In the genomic region with DNA sequence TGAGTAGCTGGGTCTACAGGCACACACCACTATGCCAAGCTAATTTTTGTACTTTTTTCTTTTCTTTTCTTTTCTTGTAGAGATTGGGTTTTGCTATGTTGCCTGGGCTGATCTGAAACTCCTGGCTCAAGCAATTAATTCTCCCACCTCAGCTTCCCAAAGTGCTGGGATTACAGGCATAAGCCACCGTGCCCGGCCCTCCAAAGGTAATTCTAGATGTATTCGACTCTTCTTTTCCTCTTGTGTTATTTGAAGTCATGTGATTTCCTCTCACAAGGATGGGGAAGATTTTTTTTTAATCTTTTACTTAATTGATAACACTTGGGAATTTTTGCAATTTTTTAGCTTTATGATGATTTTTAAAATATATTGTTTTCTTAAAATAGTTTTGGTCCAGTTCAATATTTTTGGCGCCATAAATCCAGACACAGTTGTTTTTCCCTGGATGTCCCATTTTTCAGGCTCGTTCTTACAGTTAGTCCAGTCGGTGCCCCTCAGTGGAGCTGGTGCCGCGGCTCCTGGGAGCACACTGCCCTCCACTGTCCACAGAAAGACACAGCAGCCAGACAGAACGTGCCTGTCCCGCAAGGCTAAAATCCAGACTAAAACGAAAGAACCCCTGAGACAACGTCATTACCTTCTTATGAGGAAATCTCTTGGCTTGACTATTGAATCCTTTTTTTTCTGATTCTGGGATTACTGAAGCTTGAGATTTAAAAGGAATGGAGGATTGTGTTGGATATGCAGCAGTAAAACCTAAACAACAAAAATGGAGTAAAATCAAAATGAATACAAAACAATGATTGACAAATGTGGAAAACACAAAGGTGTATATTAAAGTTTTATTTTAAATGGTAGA, we compare ENCODE assay signal across 8 cellular contexts. TPM values are rescaled to one million over a fixed set of nuclear protein-coding genes. Genes with fewer than 3 reads are reported as not detected.
DNase-seq lines count a peak whose midpoint lies in the region; ATAC-seq and TF ChIP-seq lines count a peak whose summit lies in the region.

No MANE protein-coding gene starts in this region.

- 9% methylated on average over 12 of the region's 12 CpGs for WGBS in suprapubic skin

- TF ChIP-seq POLR2A in suprapubic skin (IDR thresholded peaks at IDR 0.05) = no peak

- peak overlapping the region; percentile 40 for H3K27ac Mint-ChIP-seq in nephron progenitor cell

- H3K4me1 Mint-ChIP-seq in nephron progenitor cell = peaks cover 17% of the 10 kb centered on the region

- no peaks in the 10 kb centered on the region for H3K9me3 Mint-ChIP-seq in nephron progenitor cell

- H3K9me3 ChIP-seq in RWPE2 (ENCODE audit: severe bottlenecking) = no peaks in the 10 kb centered on the region
- H3K9me3 ChIP-seq in suprapubic skin = no peaks in the 10 kb centered on the region

- ATAC-seq in RWPE2 (ENCODE audit: low read depth) = peak; percentile 66

- TF ChIP-seq CTCF in RWPE2 (IDR thresholded peaks at IDR 0.05; ENCODE audit: poor library complexity, severe bottlenecking) (peak; percentile 97), nephron progenitor cell (IDR thresholded peaks at IDR 0.05) (peak; percentile 93), suprapubic skin (IDR thresholded peaks at IDR 0.05) (peak; percentile 92)

- peak; percentile 73 to 79 for DNase-seq in NCI-H2081 (lab: John Stamatoyannopoulos, UW)
- DNase-seq in NCI-H2081 treated with DMSO at 0.1 percent for 48 hours (lab: John Stamatoyannopoulos, UW) = no peak
- DNase-seq in KG1 (lab: John Stamatoyannopoulos, UW) = peak; percentile 39
- DNase-seq in RWPE2 (ENCODE audit: low spot score) = no peak
- peak; percentile 58 for DNase-seq in activated effector memory CD4-positive, alpha-beta T cell treated with Interleukin-2 at 50 U/mL for 16 hours
- peak; percentile 93 for DNase-seq in fibroblast of peridontal ligament (ENCODE audit: extremely low read depth)
- DNase-seq in nephron progenitor cell = peak; percentile 73
- DNase-seq in suprapubic skin (ENCODE audit: low spot score in 2 of 2) = peak; percentile 85 to 91

- no peak overlapping the region for H3K4me3 Mint-ChIP-seq in nephron progenitor cell

- H3K4me1 ChIP-seq in RWPE2 (ENCODE audit: insufficient read depth, poor library complexity, severe bottlenecking) (peaks cover 32% of the 10 kb centered on the region), suprapubic skin (peaks cover 40% of the 10 kb centered on the region)

- no peak for TF ChIP-seq EP300 in suprapubic skin (IDR thresholded peaks at IDR 0.05)

- H3K27me3 ChIP-seq in RWPE2 (ENCODE audit: insufficient read depth, poor library complexity, severe bottlenecking) = no peaks in the 10 kb centered on the region
- H3K27me3 ChIP-seq in suprapubic skin = no peaks in the 10 kb centered on the region

- H3K36me3 Mint-ChIP-seq in nephron progenitor cell (ENCODE audit: low read depth) = peaks cover 7% of the 10 kb centered on the region

- peaks cover 37% of the 10 kb centered on the region for H3K36me3 ChIP-seq in RWPE2 (ENCODE audit: low read depth)
- H3K36me3 ChIP-seq in suprapubic skin = no peaks in the 10 kb centered on the region

- H3K27ac ChIP-seq in RWPE2 (ENCODE audit: poor library complexity, severe bottlenecking) (peak overlapping the region; percentile 89), suprapubic skin (peak overlapping the region; percentile 76)

- H3K4me3 ChIP-seq in RWPE2 (ENCODE audit: severe bottlenecking) (no peak overlapping the region), suprapubic skin (peak overlapping the region; percentile 15)

- H3K27me3 Mint-ChIP-seq in nephron progenitor cell (ENCODE audit: low read depth, poor library complexity) = no peaks in the 10 kb centered on the region

RNA-seq across cellular contexts. Expression of gene STPG1, which starts 22.4 kb away (rescaled TPM):
- total RNA-seq in suprapubic skin = 1 to 10 TPM; 7.2 to 8.5 (median 7.8) TPM

RNA-seq across cellular contexts. Expression of gene NIPAL3, which starts 24.4 kb away (rescaled TPM):
- 10 to 100 TPM; 42.4 to 75.4 (median 64.6) TPM for total RNA-seq in suprapubic skin

Comparison
In these comparisons a context has a peak if more than half of its experiments do, and no peak if none do; other contexts are left out.
1. DNase-seq: peak in NCI-H2081 (2 of 2), KG1 (single experiment), activated effector memory CD4-positive, alpha-beta T cell treated with Interleukin-2 at 50 U/mL for 16 hours (single experiment), fibroblast of peridontal ligament (single experiment), nephron progenitor cell (single experiment) and suprapubic skin (2 of 2); none in NCI-H2081 treated with DMSO at 0.1 percent for 48 hours (single experiment) and RWPE2 (single experiment).
2. Peak in every context shown above with its lines, with median percentiles within 50 percentile points of each other: CTCF ChIP-seq.